Comparison of ENCODE assay signal across 16 cellular contexts in genomic region chr17:73304438-73304837, GRCh38. TPM values are rescaled to one million over a fixed set of nuclear protein-coding genes. Genes with fewer than 3 reads are reported as not detected.
DNase-seq lines count a peak whose midpoint lies in the region; ATAC-seq, FAIRE-seq and TF ChIP-seq lines count a peak whose summit lies in the region.
"Had no signal": no experiment of that assay in that cellular context is flagged by ENCODE, and none has a peak within 500 bp of the region (broad histone marks: within the 10 kb centered on the region; RNA-seq: fewer than 3 reads in every experiment).

No MANE protein-coding gene starts in this region.

- CTCF ChIA-PET in GM12878 (lab: Yijun Ruan, JAX) = no interaction called here

- WGBS in GM12878 (ENCODE audit: insufficient coverage, insufficient replicate concordance, low lambda C conversion rate, missing lambda C conversion rate) = 15% methylated on average over 8 of the region's 8 CpGs
- WGBS in heart left ventricle, 4 donors = 13 to 24% (median 19%) methylated on average over 6 to 8 of the region's 8 CpGs

- TF ChIP-seq CTCF in GM12878 (IDR thresholded peaks at IDR 0.05 in 2 of 3, conservative IDR thresholded peaks at IDR 0.05 in 1 of 3; ENCODE audit: control insufficient read depth in 2 of 3, extremely low read depth in 1 of 3, insufficient read depth in 1 of 3, low read depth in 3 of 3, low read length in 3 of 3) = no peak
- TF ChIP-seq CTCF in heart left ventricle (IDR thresholded peaks at IDR 0.05) = no peak
- no peak for TF ChIP-seq CTCF in gastrocnemius medialis (IDR thresholded peaks at IDR 0.05 in 4 of 5, conservative IDR thresholded peaks at IDR 0.05 in 1 of 5)

- POLR2A ChIA-PET in GM12878 (lab: Charles Lee) = no interaction called here

- FAIRE-seq in GM12878 (lab: Jason Lieb, UNC) = no peak

- H3K4me3 ChIP-seq in GM12878 (peak overlapping the region; percentile 41; the same call in 1 of the 2 replicates), heart left ventricle (peak overlapping the region in 8 of 12 donors; percentile 37 to 49 (median 44)), gastrocnemius medialis (peak overlapping the region; percentile 43 to 82 (median 52))

- SMC1A ChIA-PET in GM12878 (lab: Charles Lee; ENCODE audit: uncharacterized antibody, unreplicated experiment) = interaction anchor here (0.9 kb wide), 1 partner anchor 13 kb away, joined by 4 read pairs; no protein-coding TSS in a partner anchor

- RAD21 ChIA-PET in GM12878 (lab: Charles Lee; ENCODE audit: unreplicated experiment) = no interaction called here

- H3K4me1 ChIP-seq in GM12878 (ENCODE audit: control insufficient read depth, insufficient read depth, low read length) (peaks cover 10% of the 10 kb centered on the region; the same call in 1 of the 2 replicates), heart left ventricle (peaks cover 41 to 97% (median 80%) of the 10 kb centered on the region in 12 donors), gastrocnemius medialis (peaks cover 71 to 75% of the 10 kb centered on the region in 2 donors)

- H3K79me2 ChIP-seq in GM12878 (ENCODE audit: control insufficient read depth, insufficient read depth, low read length) = peaks cover 15% of the 10 kb centered on the region

- BruUV-seq in GM12878 (replicated peaks; lab: Mats Ljungman, UMichigan) = no TSS peak

- H3K36me3 ChIP-seq in GM12878 (ENCODE audit: control insufficient read depth in 2 of 2, insufficient read depth in 2 of 2, low read length in 1 of 2) (no peaks in the 10 kb centered on the region), heart left ventricle (peaks cover 0 to 2% (median 0%) of the 10 kb centered on the region in 9 donors), gastrocnemius medialis (no peaks in the 10 kb centered on the region)

- no peak overlapping the region for H2AFZ ChIP-seq in GM12878 (ENCODE audit: control insufficient read depth, low read depth, low read length)

- no peak for ATAC-seq in GM12878
- ATAC-seq in heart left ventricle = peak in 2 of 4 donors; percentile 6 to 10
- peak; percentile 2 to 9 for ATAC-seq in gastrocnemius medialis
- no peak for ATAC-seq in HG02852 (IDR thresholded peaks at IDR 0.05; ENCODE audit: unreplicated experiment)
- ATAC-seq: effector memory CD8-positive, alpha-beta T cell had no signal

- no peak for TF ChIP-seq RAD21 in GM12878 (IDR thresholded peaks at IDR 0.05; ENCODE audit: insufficient read depth, low read depth, low read length)

- H3K27ac ChIP-seq in GM12878 (ENCODE audit: control insufficient read depth, insufficient read depth) (no peak overlapping the region), heart left ventricle (peak overlapping the region; percentile 69 to 100 (median 98)), gastrocnemius medialis (peak overlapping the region; percentile 92 to 100 (median 98))

- no peak overlapping the region for H3K9ac ChIP-seq in GM12878 (ENCODE audit: control insufficient read depth, insufficient read depth, low read length)

- in situ Hi-C loops in Caki2 (cut with HindIII; ENCODE audit: low pct_unique_long_range_greater_than_20kb, low sequenced_read_pairs) (no loop called here), GM12878 (cut with MboI) (no loop called here), gastrocnemius medialis (cut with MboI; ENCODE audit: low sequenced_read_pairs in 4 of 4) (no loop called here)

- DNase-seq in Caki2 (ENCODE audit: low read depth) = peak; percentile 21
- DNase-seq in GM12878 (ENCODE audit: low read depth, low spot score) = no peak
- no peak for DNase-seq in heart left ventricle
- DNase-seq in gastrocnemius medialis = no peak
- no peak for DNase-seq in activated CD4-positive, CD25-positive, alpha-beta regulatory T cell treated with anti-CD3 and anti-CD28 coated beads, Interleukin-2, amount 50 U/mL, for 72 hours
- no peak for DNase-seq in erythroblast (lab: John Stamatoyannopoulos, UW)
- no peak for DNase-seq in COR-L47 (lab: John Stamatoyannopoulos, UW)
- DNase-seq: CD4-positive, CD25-positive, alpha-beta regulatory T cell; effector memory CD8-positive, alpha-beta T cell; NCI-H748 treated with DMSO at 0.1 percent for 48 hours; stimulated activated CD4-positive, alpha-beta T cell treated with anti-CD3 and anti-CD28 coated beads, Interleukin-12 subunit alpha, Interleukin-12 subunit beta, amount 100 ng/mL, for 4 hours; stimulated activated naive CD4-positive, alpha-beta T cell had no signal

- TF ChIP-seq EP300 in GM12878 (IDR thresholded peaks at IDR 0.05; ENCODE audit: borderline replicate concordance in 1 of 2, control insufficient read depth in 1 of 2, low read depth in 2 of 2, low read length in 2 of 2) = no peak

- H3K27me3 ChIP-seq in GM12878 (replicated peaks in 1 of 2; ENCODE audit: control insufficient read depth in 2 of 2, insufficient read depth in 2 of 2, low read length in 1 of 2) (no peaks in the 10 kb centered on the region), heart left ventricle (no peaks in the 10 kb centered on the region), gastrocnemius medialis (no peaks in the 10 kb centered on the region)

- H3K4me2 ChIP-seq in GM12878 (ENCODE audit: control insufficient read depth, insufficient read depth) = peak overlapping the region; percentile 56

- intact Hi-C loops in GM12878 (cut with micrococcal nuclease; ENCODE audit: unreplicated experiment) (no loop called here), heart left ventricle (cut with DNase I) (loop anchor here in 1 of 10 donors (10.0 kb wide), 1 partner anchor 50 kb away; no protein-coding TSS in a partner anchor), gastrocnemius medialis (cut with DNase I; ENCODE audit: low total_unique reads) (no loop called here)

- H3K9me3 ChIP-seq in GM12878 (replicated peaks; ENCODE audit: control insufficient read depth, insufficient read depth, low read length) = no peaks in the 10 kb centered on the region
- no peaks in the 10 kb centered on the region for H3K9me3 ChIP-seq in heart left ventricle
- H3K9me3 ChIP-seq in gastrocnemius medialis = no peaks in the 10 kb centered on the region

- TF ChIP-seq POLR2A in GM12878 (IDR thresholded peaks at IDR 0.05; ENCODE audit: low read depth, low read length) (no peak), heart left ventricle (IDR thresholded peaks at IDR 0.05) (no peak), gastrocnemius medialis (IDR thresholded peaks at IDR 0.05) (no peak), erythroblast (IDR thresholded peaks at IDR 0.05; ENCODE audit: low read length) (no peak)

- no peaks in the 10 kb centered on the region for H4K20me1 ChIP-seq in GM12878 (ENCODE audit: control insufficient read depth, insufficient read depth)

RNA-seq across cellular contexts. Expression of gene CDC42EP4, which starts 7.4 kb away (rescaled TPM):
- total RNA-seq in Caki2 (2014; rRNA removed; shearing (Covaris generic); ENCODE audit: low replicate concordance) = 50.8 and 54.9 TPM in 2 replicates
- 31.6 and 35.8 TPM in 2 replicates for total RNA-seq in GM12878 (2013; cell fraction: nucleolus; rRNA removed)
- total RNA-seq in GM12878 (2014; rRNA removed) (2.7 and 3.1 TPM in 2 replicates), GM12878 (2014; rRNA removed; fragmentation: Illumina TruSeq; extraction: Trizol) (0.97 and 1.3 TPM in 2 replicates), GM12878 (2021) (3.0 and 3.5 TPM in 2 replicates), heart left ventricle (100 to 1,000 TPM in 1 of 9 donors, 10 to 100 TPM in 8; 21.8 to 103 (median 37.5) TPM), gastrocnemius medialis (10 to 100 TPM; 35.8 to 57.0 (median 47.1) TPM)
- polyA plus RNA-seq in GM12878 (2011; ENCODE audit: low read depth) = 0.71 TPM
- polyA plus RNA-seq in GM12878 (2011; rRNA removed) (5.9 and 7.1 TPM in 2 replicates), GM12878 (2014; fragmentation: Illumina TruSeq; extraction: Trizol) (1.4 TPM in 2 replicates), GM12878 (2014; fragmentation: Nextera tagmentation; extraction: Ambion mirVana) (under 1 TPM; 0.05 to 0.20 TPM), GM12878 (2014; rRNA removed) (2.5 and 2.8 TPM in 2 replicates), GM12878 (2016; fragmentation: Nextera tagmentation; extraction: Ambion mirVana) (1 to 10 TPM; 3.7 to 3.8 TPM), heart left ventricle (10 to 100 TPM; 18.6 to 65.3 TPM)
- polyA plus RNA-seq in GM12878 (2011; cell fraction: cytosol; rRNA removed) = 8.1 and 10.0 TPM in 2 replicates
- 11.7 and 13.6 TPM in 2 replicates for polyA plus RNA-seq in GM12878 (2011; cell fraction: nucleus; rRNA removed)
- polyA plus RNA-seq in GM12878 (2012) = 1.1 and 2.5 TPM in 2 replicates
- 9.4 and 26.8 TPM in 2 replicates for polyA minus RNA-seq in GM12878 (2011; rRNA and poly(A)+ RNA removed)
- 6.2 and 7.5 TPM in 2 replicates for polyA minus RNA-seq in GM12878 (2011; cell fraction: cytosol; rRNA and poly(A)+ RNA removed)
- 13.8 and 28.0 TPM in 2 replicates for polyA minus RNA-seq in GM12878 (2011; cell fraction: nucleus; rRNA and poly(A)+ RNA removed)

RNA-seq across cellular contexts. Expression of gene CPSF4L, which starts 42.8 kb away (rescaled TPM):
- total RNA-seq in Caki2 (2014; rRNA removed; shearing (Covaris generic); ENCODE audit: low replicate concordance) = not detected in 2 replicates
- not detected in 2 replicates for total RNA-seq in GM12878 (2013; cell fraction: nucleolus; rRNA removed)
- total RNA-seq in GM12878 (2014; rRNA removed) = not detected in 2 replicates
- total RNA-seq in GM12878 (2014; rRNA removed; fragmentation: Illumina TruSeq; extraction: Trizol) = not detected in 2 replicates
- not detected in 2 replicates for total RNA-seq in GM12878 (2021)
- polyA plus RNA-seq in GM12878 (2011; ENCODE audit: low read depth) = not detected
- not detected in 2 replicates for polyA plus RNA-seq in GM12878 (2011; rRNA removed)
- polyA plus RNA-seq in GM12878 (2011; cell fraction: cytosol; rRNA removed) = 0.15 TPM in 1 of 2 replicates, not detected in the other
- polyA plus RNA-seq in GM12878 (2011; cell fraction: nucleus; rRNA removed) = not detected in 2 replicates
- polyA plus RNA-seq in GM12878 (2012) = not detected in 2 replicates
- not detected in 2 replicates for polyA plus RNA-seq in GM12878 (2014; fragmentation: Illumina TruSeq; extraction: Trizol)
- not detected for polyA plus RNA-seq in GM12878 (2014; fragmentation: Nextera tagmentation; extraction: Ambion mirVana)
- not detected in 2 replicates for polyA plus RNA-seq in GM12878 (2014; rRNA removed)
- not detected for polyA plus RNA-seq in GM12878 (2016; fragmentation: Nextera tagmentation; extraction: Ambion mirVana)
- not detected in 2 replicates for polyA minus RNA-seq in GM12878 (2011; rRNA and poly(A)+ RNA removed)
- not detected in 2 replicates for polyA minus RNA-seq in GM12878 (2011; cell fraction: cytosol; rRNA and poly(A)+ RNA removed)
- polyA minus RNA-seq in GM12878 (2011; cell fraction: nucleus; rRNA and poly(A)+ RNA removed) = not detected in 2 replicates
- not detected for total RNA-seq in heart left ventricle
- polyA plus RNA-seq in heart left ventricle = not detected
- not detected for total RNA-seq in gastrocnemius medialis
- total RNA-seq: activated T-helper 1 cell treated with anti-CD3 and anti-CD28 coated beads, Interleukin-12 subunit alpha, Interleukin-12 subunit beta, Interleukin-2, Interleukin-4 antibody, amounts not matched to agents 30 ng/mL and 10 ng/mL and 1 ng/mL, durations not matched to agents 14 hours and 24 hours and 36 hours; CD4-positive, CD25-positive, alpha-beta regulatory T cell; kidney epithelial cell; LHCN-M2 had no signal
- polyA plus RNA-seq: CD4-positive, CD25-positive, alpha-beta regulatory T cell had no signal

Comparison
In these comparisons a context has a peak if more than half of its experiments do, and no peak if none do; other contexts are left out.
1. ATAC-seq: peak in gastrocnemius medialis (2 of 2); none in GM12878 (single experiment) and HG02852 (single experiment).
2. Peak in every context shown above with its lines, with median percentiles within 50 percentile points of each other: H3K4me3 ChIP-seq.